16 cellular contexts compared by ENCODE assay signal in the genomic region with DNA sequence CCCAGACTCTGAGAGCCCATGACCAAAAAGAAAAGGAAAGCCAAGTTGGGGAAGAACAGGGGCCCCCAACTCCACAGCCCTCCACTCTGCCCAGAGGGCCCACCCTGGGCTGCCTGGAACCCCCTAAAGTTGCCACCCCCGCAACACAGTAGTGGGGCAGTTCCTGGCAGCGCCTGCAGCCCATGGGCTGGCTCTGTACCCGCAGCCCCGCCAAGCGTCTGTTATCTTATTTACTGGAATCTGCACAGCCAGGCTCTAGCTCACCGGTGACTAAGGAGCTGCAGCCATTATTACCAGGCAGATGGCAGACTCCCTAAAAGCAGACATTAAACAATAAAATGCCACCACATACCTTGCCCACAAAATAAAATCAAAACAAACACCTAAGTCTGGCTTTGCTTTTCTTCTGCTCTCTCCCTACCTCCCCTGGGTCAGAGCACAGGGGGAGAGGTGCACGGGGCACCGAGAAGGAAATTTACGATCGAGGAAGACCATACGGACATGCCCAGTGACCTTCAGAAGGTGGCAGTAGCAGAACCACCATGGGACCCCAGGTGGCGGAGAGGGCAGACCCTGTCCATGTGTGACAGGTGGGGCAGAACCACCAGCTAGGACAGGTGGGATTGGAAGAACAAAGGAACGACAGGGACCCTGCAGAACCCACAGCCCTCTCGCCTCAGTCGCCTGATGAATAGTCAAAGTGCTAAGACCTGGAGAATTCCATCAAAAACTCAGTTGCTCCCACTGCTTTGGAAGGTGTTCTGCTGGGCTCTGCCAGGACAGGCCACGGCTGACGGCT.
A peak's percentile ranks its signal among the peaks of the same experiment; 100 is the strongest.
DNase-seq lines count a peak whose midpoint lies in the region; ATAC-seq, FAIRE-seq and TF ChIP-seq lines count a peak whose summit lies in the region.
"Had no signal": no experiment of that assay in that cellular context is flagged by ENCODE, and none has a peak within 500 bp of the region (broad histone marks: within the 10 kb centered on the region; RNA-seq: fewer than 3 reads in every experiment).

No MANE protein-coding gene starts in this region.

- peak overlapping the region in 21 of 59 donors; percentile 1 to 58 (median 23) for H3K4me3 ChIP-seq in dorsolateral prefrontal cortex
- H3K4me3 ChIP-seq in pancreas: peak overlapping the region in 1 of 4 donors; percentile 4
- H3K4me3 ChIP-seq: upper lobe of left lung had no signal

- DNase-seq in DMS 273 treated with DMSO at 0.1 percent for 48 hours (lab: John Stamatoyannopoulos, UW) (peak; percentile 72), NCI-H1694 treated with DMSO at 0.1 percent for 48 hours (lab: John Stamatoyannopoulos, UW) (peak; percentile 22), dorsolateral prefrontal cortex (peak in 3 of 10 donors; percentile 46 to 72 (median 50)), pancreas (peak in 4 of 6 donors; percentile 37 to 68 (median 50)), SHP77 (lab: John Stamatoyannopoulos, UW) (no peak), GM19239 (ENCODE audit: insufficient read length, low spot score) (no peak)
- DNase-seq: H9; Kasumi-1; naive thymus-derived CD8-positive, alpha-beta T cell; NCI-H1105 treated with DMSO at 0.1 percent for 48 hours; NCI-H524; upper lobe of left lung had no signal

- H3K9me3 ChIP-seq in pancreas: no peaks in the 10 kb centered on the region
- H3K9me3 ChIP-seq: upper lobe of left lung had no signal

- peaks cover 0 to 19% (median 5%) of the 10 kb centered on the region in 3 donors for H3K4me1 ChIP-seq in pancreas

- FAIRE-seq in pancreas (lab: Jason Lieb, UNC): no peak
- FAIRE-seq in GM19239 (lab: Jason Lieb, UNC): no peak
- FAIRE-seq: HTR-8/SVneo had no signal

- H3K27me3 ChIP-seq in dorsolateral prefrontal cortex: no peaks in the 10 kb centered on the region
- no peaks in the 10 kb centered on the region for H3K27me3 ChIP-seq in pancreas
- H3K27me3 ChIP-seq: upper lobe of left lung had no signal

- H3K27ac ChIP-seq in dorsolateral prefrontal cortex (peak overlapping the region in 56 of 59 donors; percentile 7 to 90 (median 72)), pancreas (peak overlapping the region in 2 of 4 donors; percentile 40 to 42)
- H3K27ac ChIP-seq: epithelial cell of prostate, upper lobe of left lung had no signal

- intact Hi-C loops in dorsolateral prefrontal cortex (cut with DNase I): loop anchor here in 1 of 2 donors (5.0 kb wide), 2 partner anchors 47 to 67 kb away; a partner anchor contains a TSS
- intact Hi-C loops in pancreas (cut with DNase I): no loop called here

- ATAC-seq in pancreas (peak; percentile 67 to 89 (median 81)), GM19455 (IDR thresholded peaks at IDR 0.05; ENCODE audit: unreplicated experiment) (no peak), HG03460 (IDR thresholded peaks at IDR 0.05; ENCODE audit: unreplicated experiment) (no peak)
- ATAC-seq: naive thymus-derived CD8-positive, alpha-beta T cell had no signal

- WGBS in pancreas, 2 donors: 60 to 64% methylated on average over 17 of the region's 17 CpGs

- no peaks in the 10 kb centered on the region for H3K36me3 ChIP-seq in pancreas
- H3K36me3 ChIP-seq: upper lobe of left lung had no signal

- no peak for TF ChIP-seq CTCF in dorsolateral prefrontal cortex (IDR thresholded peaks at IDR 0.05 in 54 of 56, conservative IDR thresholded peaks at IDR 0.05 in 2 of 56; ENCODE audit: low read depth in 1 of 56, partially characterized antibody in 56 of 56)
- TF ChIP-seq CTCF in pancreas (IDR thresholded peaks at IDR 0.05): no peak

Comparison
In these comparisons a context has a peak if more than half of its experiments do, and no peak if none do; other contexts are left out.
1. DNase-seq: peak in DMS 273 treated with DMSO at 0.1 percent for 48 hours (single experiment), NCI-H1694 treated with DMSO at 0.1 percent for 48 hours (single experiment) and pancreas (4 of 6); none in SHP77 (0 of 2) and GM19239 (single experiment).
2. ATAC-seq: peak in pancreas (4 of 4); none in GM19455 (single experiment) and HG03460 (single experiment).